ENCODE assay signal across 8 cellular contexts in genomic region chr3:46979958-46980497, GRCh38. TPM values are rescaled to one million over a fixed set of nuclear protein-coding genes. Genes with fewer than 3 reads are reported as not detected.
DNase-seq lines count a peak whose midpoint lies in the region; ATAC-seq, FAIRE-seq and TF ChIP-seq lines count a peak whose summit lies in the region.

No MANE protein-coding gene starts in this region.

- H3K27ac ChIP-seq in RWPE1 (peak overlapping the region; percentile 91), fibroblast of lung (ENCODE audit: insufficient read depth, low read length) (no peak overlapping the region), pancreas (peak overlapping the region; percentile 73 to 92 (median 79))

- H3K4me1 ChIP-seq in fibroblast of lung (ENCODE audit: control insufficient read depth, extremely low read depth, insufficient read depth, low read length) (peaks cover 7% of the 10 kb centered on the region), pancreas (peaks cover 4 to 24% (median 4%) of the 10 kb centered on the region in 3 donors)

- no peaks in the 10 kb centered on the region for H4K20me1 ChIP-seq in fibroblast of lung (ENCODE audit: control insufficient read depth, extremely low read depth, insufficient read depth, low read length)

- DNase-seq in EL (peak; percentile 11), HEK293T (ENCODE audit: extremely low spot score) (peak; percentile 34), RWPE1 (ENCODE audit: low spot score) (no peak), fibroblast of lung (ENCODE audit: low read depth in 2 of 2) (no peak), pancreas (peak; percentile 53 to 84 (median 66)), NCI-H1436 (lab: John Stamatoyannopoulos, UW) (no peak), medulla oblongata (ENCODE audit: extremely low spot score) (no peak)

- H3K27me3 ChIP-seq in fibroblast of lung (ENCODE audit: control insufficient read depth, insufficient read depth, low read length) (no peaks in the 10 kb centered on the region), pancreas (no peaks in the 10 kb centered on the region)

- peak overlapping the region; percentile 80 for H3K4me2 ChIP-seq in fibroblast of lung (ENCODE audit: extremely low read depth, insufficient read depth, low read length)

- H3K4me3 ChIP-seq in fibroblast of lung (replicated peaks in 1 of 4; ENCODE audit: control extremely low read depth in 1 of 4, insufficient read depth in 1 of 4, low read depth in 3 of 4, low read length in 4 of 4) (peak overlapping the region; percentile 46 to 67 (median 57)), pancreas (peak overlapping the region; percentile 51 to 65 (median 59))

- peaks cover 11% of the 10 kb centered on the region for H3K79me2 ChIP-seq in fibroblast of lung (ENCODE audit: control insufficient read depth, insufficient read depth, low read length)

- POLR2A ChIA-PET in HEK293T (lab: Yijun Ruan, JAX) = interaction anchor here (0.6 to 3.3 kb wide), 13 partner anchors 12 to 400 kb away, joined by 3 to 14 read pairs (median 4); partner anchors contain the start of gene PTPN23
- POLR2A ChIA-PET in RWPE1 (lab: Yijun Ruan, JAX; ENCODE audit: low non-redundant PET) = no interaction called here

- peak overlapping the region; percentile 30 for H3K9ac ChIP-seq in fibroblast of lung (ENCODE audit: insufficient read depth, low read length)

- H3K36me3 ChIP-seq in fibroblast of lung (ENCODE audit: control insufficient read depth, insufficient read depth, low read length) = no peaks in the 10 kb centered on the region
- H3K36me3 ChIP-seq in pancreas = no peaks in the 10 kb centered on the region

- WGBS in pancreas, 2 donors = 1 to 4% methylated on average over 30 to 38 of the region's 40 CpGs

- FAIRE-seq in pancreas (lab: Jason Lieb, UNC) = no peak

- intact Hi-C loops in pancreas (cut with DNase I) = loop anchor here in 1 of 3 donors (5.0 to 10.0 kb wide), 2 partner anchors 38 to 275 kb away; partner anchors contain the start of gene TMIE

- H3K9me3 ChIP-seq in fibroblast of lung (ENCODE audit: control insufficient read depth, insufficient read depth, low read depth, low read length) (no peaks in the 10 kb centered on the region), pancreas (no peaks in the 10 kb centered on the region)

- TF ChIP-seq CTCF in RWPE1 (conservative IDR thresholded peaks at IDR 0.05; ENCODE audit: low read depth) (no peak), fibroblast of lung (conservative IDR thresholded peaks at IDR 0.05 in 1 of 2, IDR thresholded peaks at IDR 0.05 in 1 of 2; ENCODE audit: low read depth in 1 of 2, low read length in 2 of 2) (no peak), pancreas (IDR thresholded peaks at IDR 0.05) (no peak)

- H2AFZ ChIP-seq in fibroblast of lung (ENCODE audit: low read length) = peak overlapping the region; percentile 51

- CTCF ChIA-PET in HEK293T (lab: Yijun Ruan, JAX) (interaction anchor here (0.6 kb wide), 1 partner anchor 93 kb away, joined by 3 read pairs; no protein-coding TSS in a partner anchor), RWPE1 (lab: Yijun Ruan, JAX) (interaction anchor here (0.8 kb wide), 1 partner anchor 35 kb away, joined by 3 read pairs; no protein-coding TSS in a partner anchor)

- no peak for ATAC-seq in pancreas
- ATAC-seq in HG03378 (IDR thresholded peaks at IDR 0.05; ENCODE audit: unreplicated experiment) = no peak

TF ChIP-seq in HEK293T, 16 proteins besides CTCF, POLR2A, EP300 and RAD21:
- TF ChIP-seq FOXK2 (IDR thresholded peaks at IDR 0.05) (no peak), SP1 (IDR thresholded peaks at IDR 0.05) (no peak), FOXM1 (IDR thresholded peaks at IDR 0.05; ENCODE audit: borderline replicate concordance) (no peak), LEF1 (IDR thresholded peaks at IDR 0.05; ENCODE audit: borderline replicate concordance) (no peak), ELF4 (IDR thresholded peaks at IDR 0.05) (no peak)

RNA-seq across cellular contexts. Expression of gene NBEAL2, which starts 0.6 kb away (rescaled TPM):
- total RNA-seq in fibroblast of lung = 2.1 and 4.5 TPM in 2 replicates
- 1.5 and 2.5 TPM in 2 replicates for polyA plus RNA-seq in fibroblast of lung
- 2.1 and 3.3 TPM in 2 replicates for polyA plus RNA-seq in fibroblast of lung (2012)
- polyA minus RNA-seq in fibroblast of lung (ENCODE audit: low replicate concordance) = 23.4 and 24.0 TPM in 2 replicates
- total RNA-seq in pancreas = 10 to 100 TPM; 30.6 to 67.4 (median 37.1) TPM
- 100 to 1,000 TPM; 231 to 265 TPM for polyA plus RNA-seq in pancreas

RNA-seq across cellular contexts. Expression of gene CCDC12, which starts 3.5 kb away (rescaled TPM):
- total RNA-seq in fibroblast of lung (25.9 and 29.2 TPM in 2 replicates), pancreas (10 to 100 TPM; 20.7 to 30.4 (median 22.4) TPM)
- polyA plus RNA-seq in fibroblast of lung (28.0 and 28.4 TPM in 2 replicates), pancreas (10 to 100 TPM; 64.9 to 82.8 TPM)
- polyA plus RNA-seq in fibroblast of lung (2012) = 31.7 and 39.5 TPM in 2 replicates
- 22.0 and 34.3 TPM in 2 replicates for polyA minus RNA-seq in fibroblast of lung (ENCODE audit: low replicate concordance)

Comparison
In these comparisons a context has a peak if more than half of its experiments do, and no peak if none do; other contexts are left out.
1. DNase-seq: peak in EL (single experiment), HEK293T (single experiment) and pancreas (6 of 6); none in RWPE1 (single experiment), fibroblast of lung (0 of 2), NCI-H1436 (single experiment) and medulla oblongata (single experiment).